ENCODE assay signal across 9 cellular contexts in genomic region chr20:45036044-45036755, GRCh38.
A peak's percentile ranks its signal among the peaks of the same experiment; 100 is the strongest.
DNase-seq lines count a peak whose midpoint lies in the region; ATAC-seq and TF ChIP-seq lines count a peak whose summit lies in the region.
"Had no signal": no experiment of that assay in that cellular context is flagged by ENCODE, and none has a peak within 500 bp of the region (broad histone marks: within the 10 kb centered on the region; RNA-seq: fewer than 3 reads in every experiment).

No MANE protein-coding gene starts in this region.

- peak; percentile 88 for ATAC-seq in activated T-helper 17 cell treated with anti-CD3 and anti-CD28 coated beads, Interleukin-2, amount 50 U/mL, for 72 hours (replicated peaks)
- no peak for ATAC-seq in HG02885 (IDR thresholded peaks at IDR 0.05; ENCODE audit: poor library complexity, unreplicated experiment)
- ATAC-seq in left lung: no peak
- no peak for ATAC-seq in HG02759 (IDR thresholded peaks at IDR 0.05; ENCODE audit: unreplicated experiment)

- no peak overlapping the region for H3K4me3 ChIP-seq in NB4 (ENCODE audit: low read depth, low read length)
- H3K4me3 ChIP-seq in mesendoderm (ENCODE audit: low read length): no peak overlapping the region
- no peak overlapping the region for H3K4me3 ChIP-seq in left lung

- H3K18ac ChIP-seq in mesendoderm (ENCODE audit: low read length): peak overlapping the region; percentile 80

- no peak overlapping the region for H3K27ac ChIP-seq in mesendoderm (ENCODE audit: low read depth, low read length)
- no peak overlapping the region for H3K27ac ChIP-seq in left lung

- H3K9me3 ChIP-seq in left lung: no peaks in the 10 kb centered on the region

- no peaks in the 10 kb centered on the region for H3K36me3 ChIP-seq in mesendoderm (ENCODE audit: control insufficient read depth, insufficient read depth, low read length)
- peaks cover 0 to 5% of the 10 kb centered on the region in 2 donors for H3K36me3 ChIP-seq in left lung

- H3K23ac ChIP-seq in mesendoderm (ENCODE audit: low read length): no peak overlapping the region

- H3K27me3 ChIP-seq in mesendoderm (ENCODE audit: insufficient read depth, low read length, poor library complexity) (no peaks in the 10 kb centered on the region), left lung (no peaks in the 10 kb centered on the region)

- H3K9me3 Mint-ChIP-seq in activated T-helper 17 cell treated with anti-CD3 and anti-CD28 coated beads, Interleukin-2, amount 50 U/mL, for 72 hours: no peaks in the 10 kb centered on the region

- H2BK120ac ChIP-seq in mesendoderm (ENCODE audit: low read depth, low read length): no peak overlapping the region

- H3K36me3 Mint-ChIP-seq in activated T-helper 17 cell treated with anti-CD3 and anti-CD28 coated beads, Interleukin-2, amount 50 U/mL, for 72 hours (ENCODE audit: low read depth): peaks cover 94% of the 10 kb centered on the region

- intact Hi-C loops in left lung (cut with DNase I): no loop called here

- TF ChIP-seq CTCF in NB4 (IDR thresholded peaks at IDR 0.05; ENCODE audit: low read depth, low read length): no peak
- TF ChIP-seq CTCF in left lung (IDR thresholded peaks at IDR 0.05): no peak

- H3K4me1 Mint-ChIP-seq in activated T-helper 17 cell treated with anti-CD3 and anti-CD28 coated beads, Interleukin-2, amount 50 U/mL, for 72 hours: peaks cover 48% of the 10 kb centered on the region

- peak overlapping the region; percentile 57 for H3K56ac ChIP-seq in mesendoderm (ENCODE audit: low read length)

- H3K79me2 ChIP-seq in mesendoderm (ENCODE audit: control insufficient read depth, insufficient read depth, low read length): no peaks in the 10 kb centered on the region

- no CpG with 5 or more reads among the region's 10 CpGs for WGBS in mesendoderm (ENCODE audit: extremely low coverage, insufficient coverage, low lambda C conversion rate)

- H2AK5ac ChIP-seq in mesendoderm (ENCODE audit: low read length): peak overlapping the region; percentile 41

- no peak for TF ChIP-seq POLR2A in NB4 (IDR thresholded peaks at IDR 0.05; ENCODE audit: extremely low read depth, insufficient read length)

- H4K8ac ChIP-seq in mesendoderm (ENCODE audit: low read depth, low read length): no peak overlapping the region

- H4K5ac ChIP-seq in mesendoderm (ENCODE audit: low read length): no peak overlapping the region

- H3K4me3 Mint-ChIP-seq in activated T-helper 17 cell treated with anti-CD3 and anti-CD28 coated beads, Interleukin-2, amount 50 U/mL, for 72 hours: peak overlapping the region; percentile 40

- no peak overlapping the region for H3K4me2 ChIP-seq in mesendoderm (ENCODE audit: low read length)

- H3K4ac ChIP-seq in mesendoderm (ENCODE audit: low read depth, low read length): peak overlapping the region; percentile 24

- H3K27ac Mint-ChIP-seq in activated T-helper 17 cell treated with anti-CD3 and anti-CD28 coated beads, Interleukin-2, amount 50 U/mL, for 72 hours: peak overlapping the region; percentile 87

- H2BK5ac ChIP-seq in mesendoderm (ENCODE audit: low read length): peak overlapping the region; percentile 25

- no peak overlapping the region for H2BK15ac ChIP-seq in mesendoderm (replicated peaks; ENCODE audit: low read depth)

- H3K4me1 ChIP-seq in mesendoderm (ENCODE audit: control insufficient read depth, low read depth, low read length) (peaks cover 2% of the 10 kb centered on the region), left lung (peaks cover 0 to 53% of the 10 kb centered on the region in 2 donors)

- peaks cover 1% of the 10 kb centered on the region for H3K79me1 ChIP-seq in mesendoderm (ENCODE audit: low read length)

- H3K27me3 Mint-ChIP-seq in activated T-helper 17 cell treated with anti-CD3 and anti-CD28 coated beads, Interleukin-2, amount 50 U/mL, for 72 hours: no peaks in the 10 kb centered on the region

- no peak overlapping the region for H3K9ac ChIP-seq in mesendoderm (ENCODE audit: low read length)

- DNase-seq in AG20443 (ENCODE audit: low spot score) (peak; percentile 12), NB4 (ENCODE audit: low read depth) (peak; percentile 66), mesendoderm (no peak), DMS 273 treated with DMSO at 0.1 percent for 48 hours (lab: John Stamatoyannopoulos, UW) (no peak), left lung (no peak)
- DNase-seq: DMS79 treated with DMSO at 0.1 percent for 48 hours had no signal

Comparison
In these comparisons a context has a peak if more than half of its experiments do, and no peak if none do; other contexts are left out.
1. DNase-seq: peak in AG20443 (single experiment) and NB4 (single experiment); none in mesendoderm (single experiment), DMS 273 treated with DMSO at 0.1 percent for 48 hours (single experiment) and left lung (0 of 2).